12 cellular contexts compared by ENCODE assay signal in the genomic region with DNA sequence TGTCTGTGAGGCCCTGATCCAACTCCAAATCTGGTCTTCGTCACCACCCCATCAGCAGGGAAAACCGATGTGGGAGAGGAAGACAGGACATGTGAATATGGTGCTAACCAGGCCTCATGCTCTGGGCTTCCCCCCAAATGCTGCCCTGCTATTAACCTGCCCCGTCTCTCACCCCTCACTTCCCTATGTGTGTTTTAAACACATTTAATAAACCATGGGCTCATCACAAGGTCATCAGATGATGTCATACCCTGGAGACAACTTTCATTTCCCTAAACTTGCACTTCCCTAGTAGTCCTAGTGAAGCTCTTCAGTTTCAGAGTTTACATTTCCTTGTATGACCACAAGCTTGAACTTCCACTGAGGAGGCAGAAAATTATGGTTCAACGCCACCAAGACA. TPM values are rescaled to one million over a fixed set of nuclear protein-coding genes. Genes with fewer than 3 reads are reported as not detected.
DNase-seq lines count a peak whose midpoint lies in the region; ATAC-seq and TF ChIP-seq lines count a peak whose summit lies in the region.
"Had no signal": no experiment of that assay in that cellular context is flagged by ENCODE, and none has a peak within 500 bp of the region (broad histone marks: within the 10 kb centered on the region; RNA-seq: fewer than 3 reads in every experiment).

No MANE protein-coding gene starts in this region.

- peak overlapping the region in 2 of 12 donors; percentile 9 to 84 for H3K27ac ChIP-seq in heart left ventricle
- no peak overlapping the region for H3K27ac ChIP-seq in ovary
- H3K27ac ChIP-seq: colonic mucosa had no signal

- H3K36me3 ChIP-seq in heart left ventricle (no peaks in the 10 kb centered on the region), ovary (no peaks in the 10 kb centered on the region)
- H3K36me3 ChIP-seq: colonic mucosa had no signal

- H3K4me3 ChIP-seq in heart left ventricle, result no peak overlapping the region
- H3K4me3 ChIP-seq in ovary, result no peak overlapping the region
- H3K4me3 ChIP-seq: colonic mucosa had no signal

- peaks cover 0 to 18% (median 0%) of the 10 kb centered on the region in 12 donors for H3K4me1 ChIP-seq in heart left ventricle
- H3K4me1 ChIP-seq in ovary (ENCODE audit: insufficient read depth), result no peaks in the 10 kb centered on the region
- H3K4me1 ChIP-seq: colonic mucosa had no signal

- H3K9me3 ChIP-seq in heart left ventricle (no peaks in the 10 kb centered on the region), ovary (no peaks in the 10 kb centered on the region)
- H3K9me3 ChIP-seq: colonic mucosa had no signal

- DNase-seq in NOMO-1 treated with DMSO at 0.1 percent for 48 hours (lab: John Stamatoyannopoulos, UW; ENCODE audit: unreplicated experiment), result peak; percentile 96
- peak in 2 of 5 donors; percentile 13 to 28 for DNase-seq in heart left ventricle
- DNase-seq in stimulated activated naive B cell treated with anti-CD40 and anti-IgM and Interleukin-4, amounts not matched to agents 10 μg/mL and 1 μg/mL and 100 μg/mL, for 72 hours, result peak; percentile 4
- DNase-seq in amniotic stem cell (lab: John Stamatoyannopoulos, UW), result no peak
- no peak for DNase-seq in ovary
- DNase-seq: colonic mucosa; kidney; NK-92 treated with Interleukin-12 subunit alpha and Interleukin-12 subunit beta, amount 100 ng/mL, for 24 hours; stimulated activated naive CD4-positive, alpha-beta T cell treated with Interleukin-2 at 50 U/mL for 16 hours had no signal

- H3K36me3 Mint-ChIP-seq in stimulated activated naive B cell treated with anti-CD40 and anti-IgM and Interleukin-4, amounts not matched to agents 10 μg/mL and 1 μg/mL and 100 μg/mL, for 72 hours, result no peaks in the 10 kb centered on the region

- intact Hi-C loops in heart left ventricle (cut with DNase I), result no loop called here
- intact Hi-C loops in ovary (cut with DNase I), result no loop called here

- ATAC-seq in GM21723 (IDR thresholded peaks at IDR 0.05; ENCODE audit: unreplicated experiment), result peak; percentile 49
- ATAC-seq in heart left ventricle, result peak; percentile 49 to 79 (median 68)
- ATAC-seq in stimulated activated naive B cell treated with anti-CD40 and anti-IgM and Interleukin-4, amounts not matched to agents 10 μg/mL and 1 μg/mL and 100 μg/mL, for 72 hours (replicated peaks), result peak; percentile 95 to 97
- ATAC-seq in activated CD4-positive, CD25-positive, alpha-beta regulatory T cell treated with anti-CD3 and anti-CD28 coated beads, Interleukin-2, amount 50 U/mL, for 24 hours, result no peak

- TF ChIP-seq POLR2A in heart left ventricle (IDR thresholded peaks at IDR 0.05) (no peak), ovary (IDR thresholded peaks at IDR 0.05) (no peak)

- peaks cover 3 to 4% of the 10 kb centered on the region in 2 donors for H3K9me3 Mint-ChIP-seq in stimulated activated naive B cell treated with anti-CD40 and anti-IgM and Interleukin-4, amounts not matched to agents 10 μg/mL and 1 μg/mL and 100 μg/mL, for 72 hours

- WGBS in heart left ventricle, 4 donors, result 54 to 62% (median 59%) methylated on average over 4 of the region's 4 CpGs
- WGBS in ovary, 3 donors, result 78 to 80% (median 79%) methylated on average over 4 of the region's 4 CpGs

- peaks cover 17 to 25% of the 10 kb centered on the region in 2 donors for H3K27me3 Mint-ChIP-seq in stimulated activated naive B cell treated with anti-CD40 and anti-IgM and Interleukin-4, amounts not matched to agents 10 μg/mL and 1 μg/mL and 100 μg/mL, for 72 hours

- no peak for TF ChIP-seq EP300 in ovary (IDR thresholded peaks at IDR 0.05)

- peaks cover 13 to 19% of the 10 kb centered on the region in 2 donors for H3K4me1 Mint-ChIP-seq in stimulated activated naive B cell treated with anti-CD40 and anti-IgM and Interleukin-4, amounts not matched to agents 10 μg/mL and 1 μg/mL and 100 μg/mL, for 72 hours

- H3K27ac Mint-ChIP-seq in stimulated activated naive B cell treated with anti-CD40 and anti-IgM and Interleukin-4, amounts not matched to agents 10 μg/mL and 1 μg/mL and 100 μg/mL, for 72 hours, result peak overlapping the region; percentile 43

- TF ChIP-seq CTCF in heart left ventricle (IDR thresholded peaks at IDR 0.05), result no peak
- no peak for TF ChIP-seq CTCF in ovary (IDR thresholded peaks at IDR 0.05)

- H3K27me3 ChIP-seq in heart left ventricle (peaks cover 0 to 18% (median 0%) of the 10 kb centered on the region in 9 donors), ovary (no peaks in the 10 kb centered on the region)
- H3K27me3 ChIP-seq: colonic mucosa had no signal

- H3K4me3 Mint-ChIP-seq in stimulated activated naive B cell treated with anti-CD40 and anti-IgM and Interleukin-4, amounts not matched to agents 10 μg/mL and 1 μg/mL and 100 μg/mL, for 72 hours, result no peak overlapping the region

RNA-seq across cellular contexts. Expression of a gene that starts 49.9 kb away (rescaled TPM):
- total RNA-seq in heart left ventricle (under 1 TPM in 1 of 9 donors, not detected in 8; 0.21 TPM), ovary (under 1 TPM in 1 of 7 donors, not detected in 6; 0.07 TPM)
- polyA plus RNA-seq in heart left ventricle (not detected), ovary (not detected)
- total RNA-seq: fibroblast of villous mesenchyme had no signal

Comparison
In these comparisons a context has a peak if more than half of its experiments do, and no peak if none do; other contexts are left out.
1. ATAC-seq: peak in GM21723 (single experiment), heart left ventricle (4 of 4) and stimulated activated naive B cell treated with anti-CD40 and anti-IgM and Interleukin-4, amounts not matched to agents 10 μg/mL and 1 μg/mL and 100 μg/mL, for 72 hours (2 of 2); none in activated CD4-positive, CD25-positive, alpha-beta regulatory T cell treated with anti-CD3 and anti-CD28 coated beads, Interleukin-2, amount 50 U/mL, for 24 hours (0 of 2).
2. DNase-seq: peak in NOMO-1 treated with DMSO at 0.1 percent for 48 hours (single experiment) and stimulated activated naive B cell treated with anti-CD40 and anti-IgM and Interleukin-4, amounts not matched to agents 10 μg/mL and 1 μg/mL and 100 μg/mL, for 72 hours (single experiment); none in amniotic stem cell (single experiment) and ovary (0 of 5).